ENCODE assay signal across 12 cellular contexts in genomic region chr7:148563583-148564274, GRCh38. TPM values are rescaled to one million over a fixed set of nuclear protein-coding genes. Genes with fewer than 3 reads are reported as not detected.
DNase-seq lines count a peak whose midpoint lies in the region; ATAC-seq and TF ChIP-seq lines count a peak whose summit lies in the region.
"Had no signal": no experiment of that assay in that cellular context is flagged by ENCODE, and none has a peak within 500 bp of the region (broad histone marks: within the 10 kb centered on the region; RNA-seq: fewer than 3 reads in every experiment).

No MANE protein-coding gene starts in this region.

- no peaks in the 10 kb centered on the region for H3K9me3 ChIP-seq in transverse colon
- H3K9me3 ChIP-seq: BE2C had no signal

- TF ChIP-seq EP300 in transverse colon (IDR thresholded peaks at IDR 0.05; ENCODE audit: low read depth), result no peak

- H3K27ac ChIP-seq in transverse colon, result peak overlapping the region in 3 of 4 donors; percentile 51 to 55 (median 54)

- ATAC-seq in HG02798 (IDR thresholded peaks at IDR 0.05; ENCODE audit: poor library complexity, unreplicated experiment), result peak; percentile 41
- ATAC-seq: left lobe of liver had no signal

- peaks cover 9% of the 10 kb centered on the region for H3K9me3 Mint-ChIP-seq in activated naive CD4-positive, alpha-beta T cell treated with anti-CD3 and anti-CD28 coated beads, Interleukin-2, amount 10 ng/mL, durations not matched to agents 7 days and 5 days
- H3K9me3 Mint-ChIP-seq in activated naive CD8-positive, alpha-beta T cell treated with anti-CD3 and anti-CD28 coated beads for 36 hours, result peaks cover 3% of the 10 kb centered on the region

- no peak for TF ChIP-seq CTCF in transverse colon (IDR thresholded peaks at IDR 0.05)

- H3K27ac Mint-ChIP-seq in activated naive CD4-positive, alpha-beta T cell treated with anti-CD3 and anti-CD28 coated beads, Interleukin-2, amount 10 ng/mL, durations not matched to agents 7 days and 5 days, result peak overlapping the region; percentile 86
- peak overlapping the region; percentile 91 for H3K27ac Mint-ChIP-seq in activated naive CD8-positive, alpha-beta T cell treated with anti-CD3 and anti-CD28 coated beads for 36 hours

- peak overlapping the region; percentile 0 for H3K4me3 Mint-ChIP-seq in activated naive CD4-positive, alpha-beta T cell treated with anti-CD3 and anti-CD28 coated beads, Interleukin-2, amount 10 ng/mL, durations not matched to agents 7 days and 5 days
- peak overlapping the region; percentile 53 for H3K4me3 Mint-ChIP-seq in activated naive CD8-positive, alpha-beta T cell treated with anti-CD3 and anti-CD28 coated beads for 36 hours

- H3K36me3 Mint-ChIP-seq in activated naive CD4-positive, alpha-beta T cell treated with anti-CD3 and anti-CD28 coated beads, Interleukin-2, amount 10 ng/mL, durations not matched to agents 7 days and 5 days, result peaks cover 8% of the 10 kb centered on the region
- peaks cover 2% of the 10 kb centered on the region for H3K36me3 Mint-ChIP-seq in activated naive CD8-positive, alpha-beta T cell treated with anti-CD3 and anti-CD28 coated beads for 36 hours

- H3K27me3 ChIP-seq in transverse colon, result no peaks in the 10 kb centered on the region
- H3K27me3 ChIP-seq: BE2C had no signal

- H3K36me3 ChIP-seq in transverse colon, result no peaks in the 10 kb centered on the region
- H3K36me3 ChIP-seq: BE2C had no signal

- TF ChIP-seq POLR2A in transverse colon (IDR thresholded peaks at IDR 0.05), result no peak

- H3K4me1 Mint-ChIP-seq in activated naive CD4-positive, alpha-beta T cell treated with anti-CD3 and anti-CD28 coated beads, Interleukin-2, amount 10 ng/mL, durations not matched to agents 7 days and 5 days, result peaks cover 30% of the 10 kb centered on the region
- peaks cover 27% of the 10 kb centered on the region for H3K4me1 Mint-ChIP-seq in activated naive CD8-positive, alpha-beta T cell treated with anti-CD3 and anti-CD28 coated beads for 36 hours

- peaks cover 0 to 12% (median 4%) of the 10 kb centered on the region in 4 donors for H3K4me1 ChIP-seq in transverse colon
- H3K4me1 ChIP-seq: BE2C had no signal

- peaks cover 16% of the 10 kb centered on the region for H3K27me3 Mint-ChIP-seq in activated naive CD4-positive, alpha-beta T cell treated with anti-CD3 and anti-CD28 coated beads, Interleukin-2, amount 10 ng/mL, durations not matched to agents 7 days and 5 days
- H3K27me3 Mint-ChIP-seq in activated naive CD8-positive, alpha-beta T cell treated with anti-CD3 and anti-CD28 coated beads for 36 hours, result peaks cover 19% of the 10 kb centered on the region

- intact Hi-C loops in transverse colon (cut with DNase I; ENCODE audit: low total_unique reads), result no loop called here

- H3K4me3 ChIP-seq in transverse colon, result no peak overlapping the region

- no peak for DNase-seq in activated naive CD4-positive, alpha-beta T cell treated with anti-CD3 and anti-CD28 coated beads, Interleukin-2, amount 10 ng/mL, durations not matched to agents 7 days and 5 days
- DNase-seq in activated naive CD4-positive, alpha-beta T cell treated with anti-CD3 and anti-CD28 coated beads, Interleukin-2, amount 50 U/mL, for 16 hours, result no peak
- no peak for DNase-seq in activated naive CD8-positive, alpha-beta T cell treated with anti-CD3 and anti-CD28 coated beads for 36 hours
- no peak for DNase-seq in transverse colon
- DNase-seq in NCI-H345 treated with DMSO at 0.1 percent for 48 hours (lab: John Stamatoyannopoulos, UW; ENCODE audit: unreplicated experiment), result no peak
- DNase-seq in NK-92 treated with Interleukin-12 subunit alpha and Interleukin-12 subunit beta, amount 100 ng/mL, for 24 hours (lab: John Stamatoyannopoulos, UW), result no peak
- no peak for DNase-seq in NCI-H510A (lab: John Stamatoyannopoulos, UW)
- DNase-seq: BE2C, cortex of kidney, NCI-H1694 treated with DMSO at 0.1 percent for 48 hours had no signal

- in situ Hi-C loops in transverse colon (cut with MboI; ENCODE audit: low pct_ligation_motif_present in 1 of 4, low pct_unique_long_range_greater_than_20kb in 1 of 4, low sequenced_read_pairs in 3 of 4), result no loop called here

- WGBS in transverse colon (ENCODE audit: low coverage in 1 of 2), 2 donors, result 50 to 55% methylated on average over 4 of the region's 4 CpGs

- CTCF ChIA-PET in activated naive CD4-positive, alpha-beta T cell treated with anti-CD3 and anti-CD28 coated beads, Interleukin-2, amount 10 ng/mL, durations not matched to agents 7 days and 5 days (lab: Charles Lee), result interaction anchor here (0.9 to 2.8 kb wide), 3 partner anchors 11 to 19 kb away, joined by 3 to 19 read pairs (median 4); no protein-coding TSS in a partner anchor

RNA-seq across cellular contexts. Expression of gene C7orf33, which starts 26.8 kb away (rescaled TPM):
- not detected for total RNA-seq in activated naive CD8-positive, alpha-beta T cell treated with anti-CD3 and anti-CD28 coated beads for 36 hours
- total RNA-seq in transverse colon, result not detected
- total RNA-seq: left lobe of liver had no signal
